10 cellular contexts compared by ENCODE assay signal in the genomic region with DNA sequence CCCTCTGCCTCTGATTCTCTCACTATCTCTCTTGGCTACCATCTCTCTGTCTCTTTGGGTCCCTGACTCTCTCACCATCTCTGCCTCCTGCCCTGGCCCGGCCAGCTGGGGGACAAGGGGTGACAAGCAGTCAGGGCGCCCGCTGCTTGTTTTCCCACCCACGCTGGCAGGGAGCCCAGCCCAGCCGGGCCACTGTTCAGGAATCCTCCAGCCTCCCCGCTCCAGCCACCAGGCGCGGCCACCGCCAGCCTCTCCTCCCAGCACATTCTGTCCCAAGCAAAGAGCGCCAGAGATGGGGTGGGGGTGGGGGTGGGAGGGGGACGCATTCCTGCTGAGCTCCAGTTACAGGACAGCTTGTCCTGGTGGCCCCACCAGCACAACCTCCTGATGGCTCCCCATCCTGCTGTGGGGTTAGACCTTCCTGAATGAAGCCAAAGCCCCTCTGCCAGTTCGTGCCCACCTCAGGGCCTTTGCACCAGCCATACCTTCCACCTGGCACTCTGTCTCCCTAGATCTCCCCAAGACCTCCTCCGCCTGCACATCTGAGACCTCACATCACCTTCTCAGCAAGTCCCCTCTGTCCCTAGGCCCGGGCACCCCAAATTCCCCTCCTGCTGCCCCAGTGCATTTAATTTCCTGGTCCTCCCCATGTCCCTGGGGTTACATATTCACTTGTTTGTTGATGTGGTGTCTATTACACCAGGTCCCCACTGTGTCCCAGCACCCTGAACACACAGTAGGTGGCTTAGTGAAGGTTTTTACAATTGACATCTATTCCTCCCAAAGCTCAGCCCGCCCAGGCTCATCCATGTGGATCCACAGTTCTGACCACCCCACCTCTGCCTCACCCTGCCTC. TPM values are rescaled to one million over a fixed set of nuclear protein-coding genes. Genes with fewer than 3 reads are reported as not detected.
DNase-seq lines count a peak whose midpoint lies in the region; ATAC-seq, FAIRE-seq and TF ChIP-seq lines count a peak whose summit lies in the region.
"Had no signal": no experiment of that assay in that cellular context is flagged by ENCODE, and none has a peak within 500 bp of the region (broad histone marks: within the 10 kb centered on the region; RNA-seq: fewer than 3 reads in every experiment).

No MANE protein-coding gene starts in this region.

- H3K27ac ChIP-seq in cingulate gyrus (ENCODE audit: low read depth, low read length) = peak overlapping the region; percentile 99
- H3K27ac ChIP-seq: cardiac muscle cell had no signal

- no peak for DNase-seq in activated T-cell treated with anti-CD3 and anti-CD28 coated beads, Interleukin-2, amount 50 U/mL, for 24 hours
- DNase-seq in activated T-cell treated with anti-CD3 and anti-CD28 coated beads for 4 hours (no peak), mucosa of descending colon (peak; percentile 57 to 84 (median 72)), urothelium cell line (ENCODE audit: low spot score) (peak; percentile 57), mesothelial cell of epicardium (ENCODE audit: low spot score in 2 of 2, unreplicated experiment in 2 of 2) (no peak)

- no peaks in the 10 kb centered on the region for H3K9me3 ChIP-seq in mucosa of descending colon

- intact Hi-C loops in mucosa of descending colon (cut with DNase I, micrococcal nuclease) = no loop called here

- peaks cover 26% of the 10 kb centered on the region for H3K4me1 ChIP-seq in mucosa of descending colon (ENCODE audit: low read depth)

- peaks cover 3% of the 10 kb centered on the region for H3K9me3 Mint-ChIP-seq in activated T-cell treated with anti-CD3 and anti-CD28 coated beads, Interleukin-2, amount 50 U/mL, for 24 hours
- H3K9me3 Mint-ChIP-seq in mesothelial cell of epicardium = no peaks in the 10 kb centered on the region

- peak overlapping the region; percentile 88 for H3K27ac Mint-ChIP-seq in activated T-cell treated with anti-CD3 and anti-CD28 coated beads, Interleukin-2, amount 50 U/mL, for 24 hours
- no peak overlapping the region for H3K27ac Mint-ChIP-seq in mesothelial cell of epicardium

- peak; percentile 41 for ATAC-seq in mucosa of descending colon
- ATAC-seq in HG02884 (IDR thresholded peaks at IDR 0.05; ENCODE audit: unreplicated experiment) = no peak
- ATAC-seq in HG02642 (IDR thresholded peaks at IDR 0.05; ENCODE audit: poor library complexity, unreplicated experiment) = no peak

- no peak for TF ChIP-seq CTCF in mucosa of descending colon (IDR thresholded peaks at IDR 0.05)
- no peak for TF ChIP-seq CTCF in mesothelial cell of epicardium (IDR thresholded peaks at IDR 0.05; ENCODE audit: unreplicated experiment)

- H3K4me1 Mint-ChIP-seq in activated T-cell treated with anti-CD3 and anti-CD28 coated beads, Interleukin-2, amount 50 U/mL, for 24 hours (ENCODE audit: low read depth) = peaks cover 64% of the 10 kb centered on the region
- peaks cover 3% of the 10 kb centered on the region for H3K4me1 Mint-ChIP-seq in mesothelial cell of epicardium

- no peak for FAIRE-seq in urothelium cell line (lab: Jason Lieb, UNC)

- no peaks in the 10 kb centered on the region for H3K27me3 Mint-ChIP-seq in activated T-cell treated with anti-CD3 and anti-CD28 coated beads, Interleukin-2, amount 50 U/mL, for 24 hours
- no peaks in the 10 kb centered on the region for H3K27me3 Mint-ChIP-seq in mesothelial cell of epicardium (ENCODE audit: low read depth)

- peaks cover 4% of the 10 kb centered on the region for H3K36me3 Mint-ChIP-seq in activated T-cell treated with anti-CD3 and anti-CD28 coated beads, Interleukin-2, amount 50 U/mL, for 24 hours (ENCODE audit: low read depth)
- H3K36me3 Mint-ChIP-seq in mesothelial cell of epicardium = no peaks in the 10 kb centered on the region

- no peak overlapping the region for H3K4me3 Mint-ChIP-seq in activated T-cell treated with anti-CD3 and anti-CD28 coated beads, Interleukin-2, amount 50 U/mL, for 24 hours
- no peak overlapping the region for H3K4me3 Mint-ChIP-seq in mesothelial cell of epicardium

- no peaks in the 10 kb centered on the region for H3K36me3 ChIP-seq in mucosa of descending colon (ENCODE audit: low read depth)
- H3K36me3 ChIP-seq: cardiac muscle cell had no signal

- H3K4me3 ChIP-seq in mucosa of descending colon = no peak overlapping the region
- H3K4me3 ChIP-seq: cardiac muscle cell had no signal

RNA-seq across cellular contexts. Expression of gene ARRDC2, which starts 12.5 kb away (rescaled TPM):
- total RNA-seq in mucosa of descending colon = 10 to 100 TPM; 26.4 to 31.1 (median 30.8) TPM
- 2.9 to 4.0 TPM (median 2.9 TPM) in 3 replicates for total RNA-seq in mesothelial cell of epicardium

RNA-seq across cellular contexts. Expression of gene KCNN1, which starts 53.5 kb away (rescaled TPM):
- under 1 TPM in 1 of 3 donors, not detected in 2; 0.79 TPM for total RNA-seq in mucosa of descending colon
- 16.8 to 20.3 TPM (median 19.7 TPM) in 3 replicates for total RNA-seq in mesothelial cell of epicardium
- total RNA-seq: HT1080 had no signal

Comparison
In these comparisons a context has a peak if more than half of its experiments do, and no peak if none do; other contexts are left out.
1. DNase-seq: peak in mucosa of descending colon (3 of 3) and urothelium cell line (single experiment); none in activated T-cell treated with anti-CD3 and anti-CD28 coated beads, Interleukin-2, amount 50 U/mL, for 24 hours (single experiment), activated T-cell treated with anti-CD3 and anti-CD28 coated beads for 4 hours (single experiment) and mesothelial cell of epicardium (0 of 2).